Comparison of ENCODE assay signal across 8 cellular contexts in genomic region chr12:51218607-51219161, GRCh38. TPM values are rescaled to one million over a fixed set of nuclear protein-coding genes. Genes with fewer than 3 reads are reported as not detected.
DNase-seq lines count a peak whose midpoint lies in the region; ATAC-seq and TF ChIP-seq lines count a peak whose summit lies in the region.

No MANE protein-coding gene starts in this region.

- H3K4me3 Mint-ChIP-seq in activated CD8-positive, alpha-beta T cell treated with anti-CD3 and anti-CD28 coated beads for 36 hours = peak overlapping the region; percentile 84

- POLR2A ChIA-PET in activated CD8-positive, alpha-beta T cell treated with anti-CD3 and anti-CD28 coated beads for 36 hours (lab: Charles Lee) = interaction anchor here (0.6 to 2.4 kb wide), 12 partner anchors 8 to 1454 kb away, joined by 3 to 24 read pairs (median 5); partner anchors contain the start of genes DAZAP2, LETMD1 and TFCP2

- WGBS in heart left ventricle, 4 donors = 35 to 70% (median 52%) methylated on average over 10 of the region's 10 CpGs

- no peaks in the 10 kb centered on the region for H3K9me3 Mint-ChIP-seq in activated CD8-positive, alpha-beta T cell treated with anti-CD3 and anti-CD28 coated beads for 36 hours

- peak overlapping the region; percentile 90 for H3K27ac Mint-ChIP-seq in activated CD8-positive, alpha-beta T cell treated with anti-CD3 and anti-CD28 coated beads for 36 hours

- H3K4me1 Mint-ChIP-seq in activated CD8-positive, alpha-beta T cell treated with anti-CD3 and anti-CD28 coated beads for 36 hours (ENCODE audit: low read depth) = peaks cover 15% of the 10 kb centered on the region

- peak overlapping the region; percentile 85 to 99 (median 96) for H3K27ac ChIP-seq in heart left ventricle

- peaks cover 0 to 27% (median 14%) of the 10 kb centered on the region in 12 donors for H3K4me1 ChIP-seq in heart left ventricle

- TF ChIP-seq CTCF in activated CD8-positive, alpha-beta T cell treated with anti-CD3 and anti-CD28 coated beads for 36 hours (IDR thresholded peaks at IDR 0.05) = no peak
- TF ChIP-seq CTCF in heart left ventricle (IDR thresholded peaks at IDR 0.05) = no peak

- DNase-seq in stimulated activated CD4-positive, alpha-beta T cell treated with anti-CD3 and anti-CD28 coated beads, Interleukin-15, amount 100 ng/mL, for 24 hours = peak; percentile 18
- no peak for DNase-seq in stimulated activated CD4-positive, alpha-beta T cell treated with anti-CD3 and anti-CD28 coated beads, Interleukin-4, amount 100 ng/mL, for 1 hour
- DNase-seq in activated CD8-positive, alpha-beta T cell treated with anti-CD3 and anti-CD28 coated beads for 36 hours = peak; percentile 8
- DNase-seq in heart left ventricle = no peak
- peak; percentile 61 for DNase-seq in renal cortical epithelial cell (ENCODE audit: low read depth)
- no peak for DNase-seq in iPS-NIHi11 (ENCODE audit: low spot score)
- DNase-seq in cerebellar nuclear complex (lab: John Stamatoyannopoulos, UW) = no peak

- peak overlapping the region; percentile 72 to 96 (median 84) for H3K4me3 ChIP-seq in heart left ventricle

- H3K36me3 Mint-ChIP-seq in activated CD8-positive, alpha-beta T cell treated with anti-CD3 and anti-CD28 coated beads for 36 hours (ENCODE audit: low read depth) = peaks cover 1% of the 10 kb centered on the region

- H3K36me3 ChIP-seq in heart left ventricle = no peaks in the 10 kb centered on the region

- no peaks in the 10 kb centered on the region for H3K27me3 ChIP-seq in heart left ventricle

- CTCF ChIA-PET in activated CD8-positive, alpha-beta T cell treated with anti-CD3 and anti-CD28 coated beads for 36 hours (lab: Charles Lee) = interaction anchor here (0.6 to 1.9 kb wide), 8 partner anchors 11 to 174 kb away, joined by 3 to 9 read pairs (median 4); partner anchors contain the start of gene DAZAP2

- intact Hi-C loops in activated CD8-positive, alpha-beta T cell treated with anti-CD3 and anti-CD28 coated beads for 36 hours (cut with micrococcal nuclease) = no loop called here
- intact Hi-C loops in heart left ventricle (cut with DNase I) = loop anchor here in 6 of 10 donors (1.0 to 10.0 kb wide), 6 partner anchors 20 to 174 kb away; partner anchors contain the start of genes DAZAP2 (in 4 of the 6), TFCP2 (in 3 of the 6), LETMD1 (in 1 of the 6) and SMAGP (in 1 of the 6)

- ATAC-seq in activated CD8-positive, alpha-beta T cell treated with anti-CD3 and anti-CD28 coated beads for 36 hours = no peak
- ATAC-seq in heart left ventricle = peak in 2 of 4 donors; percentile 18 to 20
- no peak for ATAC-seq in HG02973 (IDR thresholded peaks at IDR 0.05; ENCODE audit: unreplicated experiment)

- H3K27me3 Mint-ChIP-seq in activated CD8-positive, alpha-beta T cell treated with anti-CD3 and anti-CD28 coated beads for 36 hours = no peaks in the 10 kb centered on the region

- TF ChIP-seq POLR2A in heart left ventricle (IDR thresholded peaks at IDR 0.05) = no peak

- no peaks in the 10 kb centered on the region for H3K9me3 ChIP-seq in heart left ventricle

RNA-seq across cellular contexts. Expression of gene POU6F1, which starts 0.8 kb away (rescaled TPM):
- 1 to 10 TPM; 5.8 to 7.3 TPM for total RNA-seq in activated CD8-positive, alpha-beta T cell treated with anti-CD3 and anti-CD28 coated beads for 36 hours
- total RNA-seq in heart left ventricle (10 to 100 TPM in 1 of 9 donors, 1 to 10 TPM in 8; 4.6 to 14.0 (median 6.8) TPM), renal cortical epithelial cell (0.35 and 2.6 TPM in 2 replicates)
- 1 to 10 TPM; 4.6 to 6.4 TPM for polyA plus RNA-seq in heart left ventricle

RNA-seq across cellular contexts. Expression of gene DAZAP2, which starts 19.9 kb away (rescaled TPM):
- total RNA-seq in activated CD8-positive, alpha-beta T cell treated with anti-CD3 and anti-CD28 coated beads for 36 hours = 10 to 100 TPM; 91.7 to 98.3 TPM
- total RNA-seq in heart left ventricle = 100 to 1,000 TPM; 147 to 313 (median 192) TPM
- polyA plus RNA-seq in heart left ventricle = 100 to 1,000 TPM in 1 of 2 donors, 10 to 100 TPM in 1; 58.8 to 419 TPM
- 88.9 and 170 TPM in 2 replicates for total RNA-seq in renal cortical epithelial cell

RNA-seq across cellular contexts. Expression of gene TFCP2, which starts 45.7 kb away (rescaled TPM):
- 10 to 100 TPM; 27.4 to 27.9 TPM for total RNA-seq in activated CD8-positive, alpha-beta T cell treated with anti-CD3 and anti-CD28 coated beads for 36 hours
- 10 to 100 TPM; 10.8 to 28.8 (median 20.7) TPM for total RNA-seq in heart left ventricle
- 10 to 100 TPM in 1 of 2 donors, 1 to 10 TPM in 1; 8.3 to 18.5 TPM for polyA plus RNA-seq in heart left ventricle
- 14.1 and 31.3 TPM in 2 replicates for total RNA-seq in renal cortical epithelial cell

RNA-seq across cellular contexts. Expression of gene SMAGP, which starts 51.5 kb away (rescaled TPM):
- 1 to 10 TPM in 1 of 2 experiments, under 1 TPM in 1; 0.96 to 1.4 TPM for total RNA-seq in activated CD8-positive, alpha-beta T cell treated with anti-CD3 and anti-CD28 coated beads for 36 hours
- total RNA-seq in heart left ventricle (1 to 10 TPM; 2.0 to 7.4 (median 3.7) TPM), renal cortical epithelial cell (19.8 and 22.5 TPM in 2 replicates)
- 1 to 10 TPM; 2.0 to 8.4 TPM for polyA plus RNA-seq in heart left ventricle

Comparison
In these comparisons a context has a peak if more than half of its experiments do, and no peak if none do; other contexts are left out.
1. DNase-seq: peak in stimulated activated CD4-positive, alpha-beta T cell treated with anti-CD3 and anti-CD28 coated beads, Interleukin-15, amount 100 ng/mL, for 24 hours (single experiment), activated CD8-positive, alpha-beta T cell treated with anti-CD3 and anti-CD28 coated beads for 36 hours (single experiment) and renal cortical epithelial cell (single experiment); none in stimulated activated CD4-positive, alpha-beta T cell treated with anti-CD3 and anti-CD28 coated beads, Interleukin-4, amount 100 ng/mL, for 1 hour (single experiment), heart left ventricle (0 of 5), iPS-NIHi11 (single experiment) and cerebellar nuclear complex (0 of 2).